ENCODE assay signal across 29 cellular contexts in genomic region chr10:93911865-93912264, GRCh38.
"Had no signal": no experiment of that assay in that cellular context is flagged by ENCODE, and none has a peak within 500 bp of the region (broad histone marks: within the 10 kb centered on the region; RNA-seq: fewer than 3 reads in every experiment).

No MANE protein-coding gene starts in this region.

- H3K4me3 Mint-ChIP-seq: activated CD4-positive, alpha-beta memory T cell treated with anti-CD3 and anti-CD28 coated beads for 36 hours; activated CD4-positive, alpha-beta T cell treated with anti-CD3 and anti-CD28 coated beads, Interleukin-2, amount 10 ng/mL, durations not matched to agents 24 days and 14 days; activated naive CD4-positive, alpha-beta T cell treated with anti-CD3 and anti-CD28 coated beads, Interleukin-2, amount 10 ng/mL, durations not matched to agents 7 days and 5 days; activated naive CD8-positive, alpha-beta T cell treated with anti-CD3 and anti-CD28 coated beads, Interleukin-2, amount 10 ng/mL, durations not matched to agents 7 days and 5 days; activated T-helper 1 cell treated with anti-CD3 and anti-CD28 coated beads, Interleukin-12 subunit alpha, Interleukin-12 subunit beta, Interleukin-2, Interleukin-4 antibody, amounts not matched to agents 30 ng/mL and 10 ng/mL and 1 ng/mL, durations not matched to agents 14 hours and 24 hours and 36 hours; immature natural killer cell; mesothelial cell of epicardium; naive thymus-derived CD8-positive, alpha-beta T cell had no signal

- H3K9me3 Mint-ChIP-seq: activated CD4-positive, alpha-beta memory T cell treated with anti-CD3 and anti-CD28 coated beads for 36 hours; activated CD4-positive, alpha-beta T cell treated with anti-CD3 and anti-CD28 coated beads, Interleukin-2, amount 10 ng/mL, durations not matched to agents 24 days and 14 days; activated naive CD4-positive, alpha-beta T cell treated with anti-CD3 and anti-CD28 coated beads, Interleukin-2, amount 10 ng/mL, durations not matched to agents 7 days and 5 days; activated naive CD8-positive, alpha-beta T cell treated with anti-CD3 and anti-CD28 coated beads, Interleukin-2, amount 10 ng/mL, durations not matched to agents 7 days and 5 days; activated T-helper 1 cell treated with anti-CD3 and anti-CD28 coated beads, Interleukin-12 subunit alpha, Interleukin-12 subunit beta, Interleukin-2, Interleukin-4 antibody, amounts not matched to agents 30 ng/mL and 10 ng/mL and 1 ng/mL, durations not matched to agents 14 hours and 24 hours and 36 hours; immature natural killer cell; mesothelial cell of epicardium; naive thymus-derived CD8-positive, alpha-beta T cell had no signal

- H3K27me3 Mint-ChIP-seq: activated CD4-positive, alpha-beta memory T cell treated with anti-CD3 and anti-CD28 coated beads for 36 hours; activated CD4-positive, alpha-beta T cell treated with anti-CD3 and anti-CD28 coated beads, Interleukin-2, amount 10 ng/mL, durations not matched to agents 24 days and 14 days; activated naive CD4-positive, alpha-beta T cell treated with anti-CD3 and anti-CD28 coated beads, Interleukin-2, amount 10 ng/mL, durations not matched to agents 7 days and 5 days; activated naive CD8-positive, alpha-beta T cell treated with anti-CD3 and anti-CD28 coated beads, Interleukin-2, amount 10 ng/mL, durations not matched to agents 7 days and 5 days had no signal

- H3K4me1 ChIP-seq: suprapubic skin, tibial artery, upper lobe of right lung had no signal

- H3K36me3 ChIP-seq: brain microvascular endothelial cell, gastrocnemius medialis, suprapubic skin, tibial artery, upper lobe of right lung, WERI-Rb-1 had no signal

- H3K4me1 Mint-ChIP-seq: activated naive CD8-positive, alpha-beta T cell treated with anti-CD3 and anti-CD28 coated beads, Interleukin-2, amount 10 ng/mL, durations not matched to agents 7 days and 5 days; immature natural killer cell had no signal

- FAIRE-seq: astrocyte, kidney had no signal

- H3K4me3 ChIP-seq: gastrocnemius medialis, spleen, suprapubic skin, tibial artery, upper lobe of right lung had no signal

- ATAC-seq: activated CD4-positive, CD25-positive, alpha-beta regulatory T cell treated with anti-CD3 and anti-CD28 coated beads, Interleukin-2, amount 50 U/mL, for 24 hours; gastrocnemius medialis; left colon; naive thymus-derived CD8-positive, alpha-beta T cell; right cardiac atrium; upper lobe of right lung had no signal

- DNase-seq: activated CD4-positive, alpha-beta memory T cell treated with anti-CD3 and anti-CD28 coated beads for 36 hours; activated CD4-positive, alpha-beta T cell treated with anti-CD3 and anti-CD28 coated beads, Interleukin-2, amount 10 ng/mL, durations not matched to agents 24 days and 14 days; activated CD8-positive, alpha-beta memory T cell treated with anti-CD3 and anti-CD28 coated beads, Interleukin-2, amount 50 U/mL, for 4 hours; activated gamma-delta T cell; activated naive CD4-positive, alpha-beta T cell treated with anti-CD3 and anti-CD28 coated beads, Interleukin-2, amount 10 ng/mL, durations not matched to agents 7 days and 5 days; activated naive CD8-positive, alpha-beta T cell treated with anti-CD3 and anti-CD28 coated beads, Interleukin-2, amount 10 ng/mL, durations not matched to agents 7 days and 5 days; activated T-cell treated with anti-CD3 and anti-CD28 coated beads, Interleukin-2, amount 50 U/mL, for 1 hour; brain microvascular endothelial cell; caudate nucleus; cortex of kidney; effector CD4-positive, alpha-beta T cell; gastrocnemius medialis; hippocampal formation; immature natural killer cell; kidney; left colon; naive thymus-derived CD8-positive, alpha-beta T cell; right cardiac atrium; spleen; stimulated activated naive CD4-positive, alpha-beta T cell; T-helper 1 cell; tibial artery; upper lobe of right lung; WERI-Rb-1 had no signal

- H3K27ac ChIP-seq: brain microvascular endothelial cell, gastrocnemius medialis, spleen, suprapubic skin, tibial artery, upper lobe of right lung, WERI-Rb-1 had no signal

- H3K27me3 ChIP-seq: brain microvascular endothelial cell, gastrocnemius medialis, spleen, suprapubic skin, tibial artery, upper lobe of right lung had no signal

- H3K27ac Mint-ChIP-seq: activated CD4-positive, alpha-beta memory T cell treated with anti-CD3 and anti-CD28 coated beads for 36 hours; activated CD4-positive, alpha-beta T cell treated with anti-CD3 and anti-CD28 coated beads, Interleukin-2, amount 10 ng/mL, durations not matched to agents 24 days and 14 days; activated naive CD4-positive, alpha-beta T cell treated with anti-CD3 and anti-CD28 coated beads, Interleukin-2, amount 10 ng/mL, durations not matched to agents 7 days and 5 days; activated naive CD8-positive, alpha-beta T cell treated with anti-CD3 and anti-CD28 coated beads, Interleukin-2, amount 10 ng/mL, durations not matched to agents 7 days and 5 days; activated T-helper 1 cell treated with anti-CD3 and anti-CD28 coated beads, Interleukin-12 subunit alpha, Interleukin-12 subunit beta, Interleukin-2, Interleukin-4 antibody, amounts not matched to agents 30 ng/mL and 10 ng/mL and 1 ng/mL, durations not matched to agents 14 hours and 24 hours and 36 hours; immature natural killer cell; mesothelial cell of epicardium; naive thymus-derived CD8-positive, alpha-beta T cell had no signal
